8 cellular contexts compared by ENCODE assay signal in genomic region chr7:128404826-128405344, GRCh38. TPM values are rescaled to one million over a fixed set of nuclear protein-coding genes. Genes with fewer than 3 reads are reported as not detected.
DNase-seq lines count a peak whose midpoint lies in the region; ATAC-seq and TF ChIP-seq lines count a peak whose summit lies in the region.

No MANE protein-coding gene starts in this region.

- no peaks in the 10 kb centered on the region for H4K20me1 ChIP-seq in OCI-LY1 (ENCODE audit: insufficient read depth, low read length)

- H3K36me3 ChIP-seq in OCI-LY1 (ENCODE audit: insufficient read depth, low read length), result peaks cover 29% of the 10 kb centered on the region

- no peaks in the 10 kb centered on the region for H3K79me2 ChIP-seq in OCI-LY1 (ENCODE audit: insufficient read depth, low read length)

- no peaks in the 10 kb centered on the region for H3K9me2 ChIP-seq in OCI-LY1 (ENCODE audit: low read depth, low read length)

- 0 out of 2 replicates have a peak, but pooled peaks cover 7% of the 10 kb centered on the region for H3F3A ChIP-seq in OCI-LY1 (ENCODE audit: insufficient read depth, low read length)

- DNase-seq in dermis blood vessel endothelial cell (peak; percentile 37), neural crest cell (ENCODE audit: low read depth, low spot score) (no peak), NOMO-1 treated with dmso at 0.1 percent for 144 hours (lab: John Stamatoyannopoulos, UW; ENCODE audit: unreplicated experiment) (no peak)

- peak overlapping the region; percentile 87 for H3K4me3 Mint-ChIP-seq in neural crest cell

- 0 out of 2 replicates have a peak, but pooled peaks cover 12% of the 10 kb centered on the region for H3K27me3 ChIP-seq in OCI-LY1 (ENCODE audit: insufficient read depth, low read length)

- peak overlapping the region; percentile 90 for H3K9ac ChIP-seq in OCI-LY1 (ENCODE audit: low read length)

- H3K27ac ChIP-seq in OCI-LY1 (ENCODE audit: low read depth, low read length, poor library complexity, severe bottlenecking), result peak overlapping the region; percentile 1

- peaks cover 27% of the 10 kb centered on the region for H3K27me3 Mint-ChIP-seq in neural crest cell (ENCODE audit: low read depth)

- ATAC-seq in GM21360 (IDR thresholded peaks at IDR 0.05; ENCODE audit: unreplicated experiment) (no peak), GM21381 (IDR thresholded peaks at IDR 0.05; ENCODE audit: unreplicated experiment) (no peak), HG03520 (IDR thresholded peaks at IDR 0.05; ENCODE audit: unreplicated experiment) (no peak)

- no peaks in the 10 kb centered on the region for H3K9me3 ChIP-seq in OCI-LY1 (ENCODE audit: low read length)

- H3K36me3 Mint-ChIP-seq in neural crest cell (ENCODE audit: low read depth), result no peaks in the 10 kb centered on the region

- no peak overlapping the region for H2AFZ ChIP-seq in OCI-LY1 (ENCODE audit: low read length)

- H3K4me3 ChIP-seq in GM08714 (ENCODE audit: low read length), result peak overlapping the region; percentile 76
- H3K4me3 ChIP-seq in OCI-LY1 (ENCODE audit: low read depth, low read length, poor library complexity, severe bottlenecking), result peak overlapping the region; percentile 87

- H3K4me2 ChIP-seq in OCI-LY1 (ENCODE audit: low read length), result peak overlapping the region; percentile 83

- H3K4me1 Mint-ChIP-seq in neural crest cell, result peaks cover 37% of the 10 kb centered on the region

- no peaks in the 10 kb centered on the region for H3K9me3 Mint-ChIP-seq in neural crest cell

- H3K4me1 ChIP-seq in OCI-LY1 (ENCODE audit: insufficient read depth, low read length, severe bottlenecking), result peaks cover 28% of the 10 kb centered on the region

- TF ChIP-seq CTCF in OCI-LY1 (IDR thresholded peaks at IDR 0.05; ENCODE audit: low read length) (peak; percentile 28; the same call in 1 of the 2 replicates), neural crest cell (conservative IDR thresholded peaks at IDR 0.05) (no peak)

- H3K27ac Mint-ChIP-seq in neural crest cell (ENCODE audit: unreplicated experiment), result no peak overlapping the region

RNA-seq across cellular contexts. Expression of gene IMPDH1, which starts 4.9 kb away (rescaled TPM):
- total RNA-seq in dermis blood vessel endothelial cell (59.6 and 107 TPM in 2 replicates), neural crest cell (56.7 and 65.2 TPM in 2 replicates)

RNA-seq across cellular contexts. Expression of gene PRRT4, which starts 43.4 kb away (rescaled TPM):
- total RNA-seq in dermis blood vessel endothelial cell (not detected in 2 replicates), neural crest cell (3.1 and 3.3 TPM in 2 replicates)

RNA-seq across cellular contexts. Expression of gene HILPDA, which starts 50.8 kb away (rescaled TPM):
- total RNA-seq in dermis blood vessel endothelial cell, result 9.3 and 10.9 TPM in 2 replicates
- 46.7 and 51.9 TPM in 2 replicates for total RNA-seq in neural crest cell
